Comparison of ENCODE assay signal across 20 cellular contexts in the genomic region with DNA sequence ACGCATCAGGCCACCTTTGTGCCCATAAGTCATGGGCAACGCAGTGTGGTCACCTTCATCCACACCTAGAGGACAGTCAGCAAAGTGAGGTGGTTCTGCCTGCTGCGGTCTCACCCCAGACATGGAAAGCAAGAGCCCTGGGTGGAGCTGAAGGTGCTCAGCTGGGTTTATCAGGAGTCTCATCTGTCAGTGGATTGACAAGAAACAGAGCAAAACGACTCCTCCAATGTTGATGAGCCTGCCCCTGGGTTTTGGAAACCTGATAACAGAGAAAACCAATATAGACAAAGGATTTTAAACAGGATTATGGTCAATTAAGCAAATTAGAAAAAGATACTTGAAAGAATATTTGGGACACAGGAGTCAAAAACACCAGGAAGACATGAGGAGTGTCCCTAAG.
DNase-seq lines count a peak whose midpoint lies in the region; ATAC-seq and TF ChIP-seq lines count a peak whose summit lies in the region.
"Had no signal": no experiment of that assay in that cellular context is flagged by ENCODE, and none has a peak within 500 bp of the region (broad histone marks: within the 10 kb centered on the region; RNA-seq: fewer than 3 reads in every experiment).

No MANE protein-coding gene starts in this region.

- H3K36me3 ChIP-seq in BLaER1 (no peaks in the 10 kb centered on the region), OCI-LY3 (replicated peaks; ENCODE audit: low read depth, low read length) (no peaks in the 10 kb centered on the region)

- no peak overlapping the region for H3K9ac ChIP-seq in BLaER1
- no peak overlapping the region for H3K9ac ChIP-seq in OCI-LY3 (ENCODE audit: low read length)

- H3K4me3 ChIP-seq in BLaER1 (no peak overlapping the region), OCI-LY3 (ENCODE audit: low read length) (no peak overlapping the region)
- H3K4me3 ChIP-seq: K562 had no signal

- H3K4me2 ChIP-seq in BLaER1, result peak overlapping the region; percentile 92
- H3K4me2 ChIP-seq in OCI-LY3 (ENCODE audit: low read length), result 0 out of 2 replicates have a peak overlapping the region, but pooled peaks have one; percentile 12

- H3K27ac ChIP-seq in BLaER1 (no peak overlapping the region; the same call in 1 of the 2 replicates), OCI-LY3 (ENCODE audit: low read length) (no peak overlapping the region)

- H3K79me2 ChIP-seq in OCI-LY3 (ENCODE audit: low read length), result no peaks in the 10 kb centered on the region

- DNase-seq in ELF-1 (ENCODE audit: low read depth, low spot score) (peak; percentile 57), islet precursor cell (peak; percentile 75), GM03348 (ENCODE audit: low spot score) (no peak), nucleus accumbens (lab: John Stamatoyannopoulos, UW) (no peak)
- DNase-seq: Caco-2, H7, HFFc6, NCI-H1092, NCI-H1436, NCI-H187 treated with DMSO at 0.1 percent for 48 hours, NCI-H2107, NCI-H2227 treated with DMSO at 0.1 percent for 48 hours, NCI-H510A, NCI-H748 treated with DMSO at 0.1 percent for 48 hours, T-helper 2 cell had no signal

- no peak overlapping the region for H2AFZ ChIP-seq in OCI-LY3 (ENCODE audit: low read depth, low read length)

- H4K20me1 ChIP-seq in BLaER1 (no peaks in the 10 kb centered on the region), OCI-LY3 (ENCODE audit: insufficient read depth, low read length) (no peaks in the 10 kb centered on the region)

- no peak for ATAC-seq in GM18861 (IDR thresholded peaks at IDR 0.05; ENCODE audit: unreplicated experiment)
- ATAC-seq: K562, Right ventricle myocardium inferior had no signal

- H3K4me1 ChIP-seq in BLaER1, result peaks cover 52% of the 10 kb centered on the region
- H3K4me1 ChIP-seq in OCI-LY3 (ENCODE audit: low read length), result peaks cover 21% of the 10 kb centered on the region
- H3K4me1 ChIP-seq: Caco-2 had no signal

- no peaks in the 10 kb centered on the region for H3K27me3 ChIP-seq in BLaER1
- H3K27me3 ChIP-seq in OCI-LY3 (ENCODE audit: low read depth, low read length), result peaks cover 25% of the 10 kb centered on the region

- H3K9me3 ChIP-seq in BLaER1, result no peaks in the 10 kb centered on the region
- H3K9me3 ChIP-seq in OCI-LY3 (ENCODE audit: insufficient read depth, low read length), result no peaks in the 10 kb centered on the region
- H3K9me3 ChIP-seq: Caco-2 had no signal

- TF ChIP-seq CTCF in OCI-LY3 (IDR thresholded peaks at IDR 0.05; ENCODE audit: low read depth, low read length), result no peak

Comparison
In these comparisons a context has a peak if more than half of its experiments do, and no peak if none do; other contexts are left out.
1. DNase-seq: peak in ELF-1 (single experiment) and islet precursor cell (single experiment); none in GM03348 (single experiment) and nucleus accumbens (0 of 56).